ENCODE assay signal across 26 cellular contexts in genomic region chr1:109834951-109835350, GRCh38.
A peak's percentile ranks its signal among the peaks of the same experiment; 100 is the strongest.
DNase-seq lines count a peak whose midpoint lies in the region; ATAC-seq, FAIRE-seq and TF ChIP-seq lines count a peak whose summit lies in the region.
"Had no signal": no experiment of that assay in that cellular context is flagged by ENCODE, and none has a peak within 500 bp of the region (broad histone marks: within the 10 kb centered on the region; RNA-seq: fewer than 3 reads in every experiment).

No MANE protein-coding gene starts in this region.

- no peak overlapping the region for H3K27ac ChIP-seq in H9 (ENCODE audit: insufficient read length, low read depth, low read length)
- no peak overlapping the region for H3K27ac ChIP-seq in K562 (ENCODE audit: extremely low read depth, low read depth, low read length)
- H3K27ac ChIP-seq in iPS-20b (ENCODE audit: low read length): no peak overlapping the region
- H3K27ac ChIP-seq: BLaER1 treated with 17β-estradiol and CSF1 and Interleukin-3, amounts not matched to agents 10 nM and 100 nM had no signal

- no peak for TF ChIP-seq RAD21 in K562 (CRISPR knock-in tag; conservative IDR thresholded peaks at IDR 0.05 in 1 of 2, IDR thresholded peaks at IDR 0.05 in 1 of 2)

- H3K9ac ChIP-seq in H9 (ENCODE audit: extremely low read depth, insufficient read length, low read length) (no peak overlapping the region), K562 (ENCODE audit: insufficient read depth in 1 of 2, low read depth in 2 of 2, low read length in 2 of 2) (no peak overlapping the region), iPS-20b (ENCODE audit: low read depth, low read length) (no peak overlapping the region)
- H3K9ac ChIP-seq: BLaER1 treated with 17β-estradiol and CSF1 and Interleukin-3, amounts not matched to agents 10 nM and 100 nM had no signal

- no peak overlapping the region for H4K91ac ChIP-seq in H9 (ENCODE audit: insufficient read length, low read depth, low read length)

- intact Hi-C loops in K562 (cut with micrococcal nuclease): no loop called here

- H3K56ac ChIP-seq in H9 (ENCODE audit: insufficient read length, low read depth, low read length): no peak overlapping the region

- no peaks in the 10 kb centered on the region for H3K79me1 ChIP-seq in H9 (ENCODE audit: insufficient read depth, low read depth, low read length, poor library complexity, severe bottlenecking)

- no peak overlapping the region for H3K4ac ChIP-seq in H9 (ENCODE audit: low read depth, low read length)

- no peak overlapping the region for H4K5ac ChIP-seq in H9 (ENCODE audit: insufficient read length, low read depth, low read length)

- H3K14ac ChIP-seq in H9 (ENCODE audit: insufficient read depth, low read length): no peak overlapping the region

- no peak overlapping the region for H2AK5ac ChIP-seq in H9 (ENCODE audit: insufficient read length, low read length)

- no peaks in the 10 kb centered on the region for H3K27me3 ChIP-seq in H9 (ENCODE audit: insufficient read depth, low read length)
- no peaks in the 10 kb centered on the region for H3K27me3 ChIP-seq in K562 (ENCODE audit: control insufficient read depth in 2 of 2, insufficient read depth in 2 of 2, low read length in 2 of 2)
- H3K27me3 ChIP-seq in iPS-20b (ENCODE audit: insufficient read depth, low read length): no peaks in the 10 kb centered on the region
- H3K27me3 ChIP-seq: BE2C; BLaER1 treated with 17β-estradiol and CSF1 and Interleukin-3, amounts not matched to agents 10 nM and 100 nM had no signal

- no TSS peak for BruUV-seq in K562 (replicated peaks; lab: Mats Ljungman, UMichigan)

- H3K4me2 ChIP-seq in H9 (ENCODE audit: insufficient read depth, insufficient read length, low read length) (no peak overlapping the region), K562 (ENCODE audit: insufficient read depth, low read length) (no peak overlapping the region)
- H3K4me2 ChIP-seq: A549; BLaER1 treated with 17β-estradiol and CSF1 and Interleukin-3, amounts not matched to agents 10 nM and 100 nM had no signal

- H2BK12ac ChIP-seq in H9 (ENCODE audit: insufficient read length, low read depth, low read length): no peak overlapping the region

- TF ChIP-seq EP300 in K562 (IDR thresholded peaks at IDR 0.05; ENCODE audit: low read length): no peak

- H2BK120ac ChIP-seq in H9 (ENCODE audit: low read depth, low read length, poor library complexity, severe bottlenecking): no peak overlapping the region

- TF ChIP-seq POLR2A in K562 (conservative IDR thresholded peaks at IDR 0.05): no peak

- H3K27me3 Mint-ChIP-seq in H9 (ENCODE audit: low read depth): peaks cover 5% of the 10 kb centered on the region
- H3K27me3 Mint-ChIP-seq: CD4-positive, alpha-beta T cell had no signal

- H3K4me1 Mint-ChIP-seq in H9: peaks cover 49 to 52% of the 10 kb centered on the region in 2 experiments
- H3K4me1 Mint-ChIP-seq: CD14-positive monocyte; CD8-positive, alpha-beta memory T cell had no signal

- H3K36me3 Mint-ChIP-seq in H9 (ENCODE audit: insufficient read depth in 1 of 3, low read depth in 3 of 3): peaks cover 22 to 56% (median 25%) of the 10 kb centered on the region in 3 experiments

- no peak overlapping the region for H4K8ac ChIP-seq in H9 (replicated peaks; ENCODE audit: insufficient read length, low read depth, low read length)

- no peak overlapping the region for H2BK20ac ChIP-seq in H9 (ENCODE audit: low read depth, low read length, poor library complexity, severe bottlenecking)

- H3K4me1 ChIP-seq in H9 (ENCODE audit: insufficient read depth, low read length): no peaks in the 10 kb centered on the region; the same call in 1 of the 2 replicates
- peaks cover 0 to 14% of the 10 kb centered on the region in 2 experiments; a peak in 2 of 5 replicates for H3K4me1 ChIP-seq in K562 (replicated peaks in 1 of 2; ENCODE audit: control insufficient read depth in 2 of 2, insufficient read depth in 2 of 2, low read length in 2 of 2)
- H3K4me1 ChIP-seq in iPS-20b (ENCODE audit: insufficient read depth, low read length): peaks cover 25% of the 10 kb centered on the region
- H3K4me1 ChIP-seq: BLaER1 treated with 17β-estradiol and CSF1 and Interleukin-3, amounts not matched to agents 10 nM and 100 nM had no signal

- peak overlapping the region; percentile 30 to 47 for H3K4me3 Mint-ChIP-seq in H9
- H3K4me3 Mint-ChIP-seq: CD14-positive monocyte; CD4-positive, alpha-beta T cell had no signal

- H2AFZ ChIP-seq in H9 (ENCODE audit: low read length) (no peak overlapping the region), K562 (ENCODE audit: low read depth, low read length) (peak overlapping the region; percentile 58; the same call in 1 of the 2 replicates)

- H3K36me3 ChIP-seq in K562 (ENCODE audit: control insufficient read depth, insufficient read depth, low read length) (no peaks in the 10 kb centered on the region), iPS-20b (ENCODE audit: insufficient read depth, low read depth, low read length) (no peaks in the 10 kb centered on the region)
- H3K36me3 ChIP-seq: BE2C had no signal

- no peak overlapping the region for H3K23ac ChIP-seq in H9 (ENCODE audit: insufficient read length, low read depth, low read length)

- no peaks in the 10 kb centered on the region for H3K79me2 ChIP-seq in H9 (ENCODE audit: insufficient read depth, low read length)
- no peaks in the 10 kb centered on the region for H3K79me2 ChIP-seq in K562 (ENCODE audit: control insufficient read depth, insufficient read depth, low read length)

- H3T11ph ChIP-seq in H9 (ENCODE audit: low read length): no peak overlapping the region

- H3K9me3 ChIP-seq in H9 (ENCODE audit: control insufficient read depth, low read depth, low read length) (peaks cover 4% of the 10 kb centered on the region), K562 (replicated peaks; ENCODE audit: control insufficient read depth, insufficient read depth, low read depth, low read length) (peaks cover 8% of the 10 kb centered on the region; the same call in 1 of the 2 replicates), iPS-20b (ENCODE audit: insufficient read depth, low read depth, low read length) (peaks cover 26% of the 10 kb centered on the region)
- H3K9me3 ChIP-seq: A549, BE2C had no signal

- DNase-seq in H9 (no peak), NCI-H82 treated with DMSO at 0.1 percent for 48 hours (lab: John Stamatoyannopoulos, UW; ENCODE audit: unreplicated experiment) (peak; percentile 38), K562 (ENCODE audit: extremely low read depth in 1 of 4, low spot score in 3 of 4) (peak in 1 of 4 experiments; percentile 64), RCC 7860 (ENCODE audit: low spot score) (no peak), NCI-H128 (lab: John Stamatoyannopoulos, UW; ENCODE audit: unreplicated experiment) (no peak)
- DNase-seq in effector CD8-positive, alpha-beta T cell (lab: John Stamatoyannopoulos, UW): no peak
- DNase-seq: 8988T; ACHN; AML-193; BE2C; CD4-positive, alpha-beta T cell; CD8-positive, alpha-beta memory T cell; DMS 273 treated with DMSO at 0.1 percent for 48 hours; DMS79; EL; GDM1; GOT3; HCEC 1CT had no signal

- POLR2A ChIA-PET in K562 (lab: Yijun Ruan, JAX): interaction anchor here (1.1 to 3.3 kb wide), 3 partner anchors 11 to 73 kb away, joined by 3 to 12 read pairs (median 9); no protein-coding TSS in a partner anchor

- 0 out of 7 replicates have a peak overlapping the region, but pooled peaks of 1 of the 3 experiments have one; percentile 8 for H3K27ac Mint-ChIP-seq in H9
- H3K27ac Mint-ChIP-seq: CD4-positive, alpha-beta T cell had no signal

- H3K4me3 ChIP-seq in K562 (no peak overlapping the region), iPS-20b (ENCODE audit: low read length) (peak overlapping the region; percentile 0)
- H3K4me3 ChIP-seq: A549; BLaER1 treated with 17β-estradiol and CSF1 and Interleukin-3, amounts not matched to agents 10 nM and 100 nM; GM12878 had no signal

- CTCF ChIA-PET in K562 (lab: Yijun Ruan, JAX; ENCODE audit: low intra/inter-chr PET ratio): interaction anchor here (1.1 kb wide), 1 partner anchor 58 kb away, joined by 3 read pairs; no protein-coding TSS in a partner anchor

- no peak overlapping the region for H2BK15ac ChIP-seq in H9 (ENCODE audit: low read depth, low read length)

- H3K18ac ChIP-seq in H9 (ENCODE audit: insufficient read length, low read depth, low read length): no peak overlapping the region

- H2BK5ac ChIP-seq in H9 (ENCODE audit: insufficient read length, low read length): no peak overlapping the region

- no peaks in the 10 kb centered on the region for H3K9me1 ChIP-seq in K562 (ENCODE audit: control insufficient read depth, insufficient read depth, low read length)

- no peaks in the 10 kb centered on the region for H4K20me1 ChIP-seq in H9 (ENCODE audit: control insufficient read depth, insufficient read depth, insufficient read length)
- H4K20me1 ChIP-seq in K562 (replicated peaks; ENCODE audit: control insufficient read depth, insufficient read depth, low read length): no peaks in the 10 kb centered on the region
- H4K20me1 ChIP-seq: BLaER1 treated with 17β-estradiol and CSF1 and Interleukin-3, amounts not matched to agents 10 nM and 100 nM had no signal

- TF ChIP-seq CTCF in H9 (conservative IDR thresholded peaks at IDR 0.05) (no peak), K562 (IDR thresholded peaks at IDR 0.05 in 2 of 3, conservative IDR thresholded peaks at IDR 0.05 in 1 of 3; ENCODE audit: insufficient read depth in 2 of 3, low read depth in 1 of 3, low read length in 3 of 3) (no peak)

- H3K9me3 Mint-ChIP-seq in H9: peaks cover 36 to 46% of the 10 kb centered on the region in 2 experiments

- ATAC-seq in K562 (no peak), HG03439 (IDR thresholded peaks at IDR 0.05; ENCODE audit: unreplicated experiment) (no peak)
- ATAC-seq: A549, GM12878 had no signal

- FAIRE-seq in K562 (lab: Jason Lieb, UNC): no peak
- no peak for FAIRE-seq in RCC 7860 (lab: Jason Lieb, UNC)
- FAIRE-seq: A549, D721Med, GM12878, H54 had no signal

- in situ Hi-C loops in K562 (cut with MboI): no loop called here

- H3K23me2 ChIP-seq in H9 (ENCODE audit: insufficient read length, low read depth, low read length, poor library complexity, severe bottlenecking): no peaks in the 10 kb centered on the region

TF ChIP-seq in K562, 482 proteins besides CTCF, POLR2A, EP300 and RAD21 (continues in another document):
- TF ChIP-seq, protein P1, sequence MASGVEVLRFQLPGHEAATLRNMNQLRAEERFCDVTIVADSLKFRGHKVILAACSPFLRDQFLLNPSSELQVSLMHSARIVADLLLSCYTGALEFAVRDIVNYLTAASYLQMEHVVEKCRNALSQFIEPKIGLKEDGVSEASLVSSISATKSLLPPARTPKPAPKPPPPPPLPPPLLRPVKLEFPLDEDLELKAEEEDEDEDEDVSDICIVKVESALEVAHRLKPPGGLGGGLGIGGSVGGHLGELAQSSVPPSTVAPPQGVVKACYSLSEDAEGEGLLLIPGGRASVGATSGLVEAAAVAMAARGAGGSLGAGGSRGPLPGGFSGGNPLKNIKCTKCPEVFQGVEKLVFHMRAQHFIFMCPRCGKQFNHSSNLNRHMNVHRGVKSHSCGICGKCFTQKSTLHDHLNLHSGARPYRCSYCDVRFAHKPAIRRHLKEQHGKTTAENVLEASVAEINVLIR (CRISPR knock-in tag; IDR thresholded peaks at IDR 0.05): no peak
- TF ChIP-seq BHLHE40 (IDR thresholded peaks at IDR 0.05; ENCODE audit: low read length): no peak
